8 cellular contexts compared by ENCODE assay signal in genomic region chr14:103185051-103186027, GRCh38.
DNase-seq lines count a peak whose midpoint lies in the region; ATAC-seq and TF ChIP-seq lines count a peak whose summit lies in the region.

No MANE protein-coding gene starts in this region.

- peaks cover 40% of the 10 kb centered on the region for H3K27me3 Mint-ChIP-seq in activated B cell treated with CpG ODN at 0.5 μM for 24 hours

- H3K36me3 Mint-ChIP-seq in activated B cell treated with CpG ODN at 0.5 μM for 24 hours (ENCODE audit: low read depth): no peaks in the 10 kb centered on the region
- H3K36me3 Mint-ChIP-seq in stimulated activated effector memory CD8-positive, alpha-beta T cell treated with anti-CD3 and anti-CD28 coated beads, Interleukin-12 subunit alpha, Interleukin-12 subunit beta, amount 100 ng/mL, for 72 hours: no peaks in the 10 kb centered on the region

- DNase-seq in GM10266 (ENCODE audit: extremely low spot score): peak; percentile 55
- DNase-seq in NCI-H1092 treated with DMSO at 0.1 percent for 48 hours (lab: John Stamatoyannopoulos, UW): peak; percentile 40
- DNase-seq in activated B cell treated with CpG ODN at 0.5 μM for 24 hours: no peak
- DNase-seq in left kidney (ENCODE audit: low read depth, low spot score): peak; percentile 72
- DNase-seq in 8988T: no peak
- no peak for DNase-seq in stimulated activated effector memory CD8-positive, alpha-beta T cell treated with anti-CD3 and anti-CD28 coated beads, Interleukin-12 subunit alpha, Interleukin-12 subunit beta, amount 100 ng/mL, for 72 hours (ENCODE audit: low spot score in 2 of 2)

- peaks cover 7% of the 10 kb centered on the region for H3K4me1 Mint-ChIP-seq in activated B cell treated with CpG ODN at 0.5 μM for 24 hours
- H3K4me1 Mint-ChIP-seq in stimulated activated effector memory CD8-positive, alpha-beta T cell treated with anti-CD3 and anti-CD28 coated beads, Interleukin-12 subunit alpha, Interleukin-12 subunit beta, amount 100 ng/mL, for 72 hours: peaks cover 10% of the 10 kb centered on the region

- no peak overlapping the region for H3K4me3 Mint-ChIP-seq in activated B cell treated with CpG ODN at 0.5 μM for 24 hours
- no peak overlapping the region for H3K4me3 Mint-ChIP-seq in stimulated activated effector memory CD8-positive, alpha-beta T cell treated with anti-CD3 and anti-CD28 coated beads, Interleukin-12 subunit alpha, Interleukin-12 subunit beta, amount 100 ng/mL, for 72 hours

- H3K27ac Mint-ChIP-seq in activated B cell treated with CpG ODN at 0.5 μM for 24 hours: no peak overlapping the region
- no peak overlapping the region for H3K27ac Mint-ChIP-seq in stimulated activated effector memory CD8-positive, alpha-beta T cell treated with anti-CD3 and anti-CD28 coated beads, Interleukin-12 subunit alpha, Interleukin-12 subunit beta, amount 100 ng/mL, for 72 hours

- CTCF ChIA-PET in activated B cell treated with CpG ODN at 0.5 μM for 24 hours (lab: Charles Lee): interaction anchor here (0.9 to 3.0 kb wide), 5 partner anchors 15 to 491 kb away, joined by 3 to 32 read pairs (median 8); no protein-coding TSS in a partner anchor

- TF ChIP-seq CTCF in GM10266 (IDR thresholded peaks at IDR 0.05; ENCODE audit: control insufficient read depth, insufficient read depth, low read depth, missing control alignments) (peak; percentile 42), activated B cell treated with CpG ODN at 0.5 μM for 24 hours (IDR thresholded peaks at IDR 0.05) (peak; percentile 61)

- intact Hi-C loops in activated B cell treated with CpG ODN at 0.5 μM for 24 hours (cut with micrococcal nuclease): loop anchor here (1.0 to 5.0 kb wide), 4 partner anchors 80 to 493 kb away; no protein-coding TSS in a partner anchor

- ATAC-seq in activated B cell treated with CpG ODN at 0.5 μM for 24 hours (ENCODE audit: low read depth) (peak; percentile 28), HG02759 (IDR thresholded peaks at IDR 0.05; ENCODE audit: unreplicated experiment) (no peak), GM19455 (IDR thresholded peaks at IDR 0.05; ENCODE audit: unreplicated experiment) (no peak)
- ATAC-seq in stimulated activated effector memory CD8-positive, alpha-beta T cell treated with anti-CD3 and anti-CD28 coated beads, Interleukin-12 subunit alpha, Interleukin-12 subunit beta, amount 100 ng/mL, for 72 hours: no peak

- POLR2A ChIA-PET in activated B cell treated with CpG ODN at 0.5 μM for 24 hours (lab: Charles Lee): no interaction called here

- no peaks in the 10 kb centered on the region for H3K9me3 Mint-ChIP-seq in activated B cell treated with CpG ODN at 0.5 μM for 24 hours
- no peaks in the 10 kb centered on the region for H3K9me3 Mint-ChIP-seq in stimulated activated effector memory CD8-positive, alpha-beta T cell treated with anti-CD3 and anti-CD28 coated beads, Interleukin-12 subunit alpha, Interleukin-12 subunit beta, amount 100 ng/mL, for 72 hours

Comparison
In these comparisons a context has a peak if more than half of its experiments do, and no peak if none do; other contexts are left out.
1. DNase-seq: peak in GM10266 (single experiment), NCI-H1092 treated with DMSO at 0.1 percent for 48 hours (single experiment) and left kidney (single experiment); none in activated B cell treated with CpG ODN at 0.5 μM for 24 hours (single experiment), 8988T (single experiment) and stimulated activated effector memory CD8-positive, alpha-beta T cell treated with anti-CD3 and anti-CD28 coated beads, Interleukin-12 subunit alpha, Interleukin-12 subunit beta, amount 100 ng/mL, for 72 hours (0 of 2).